In the genomic region with DNA sequence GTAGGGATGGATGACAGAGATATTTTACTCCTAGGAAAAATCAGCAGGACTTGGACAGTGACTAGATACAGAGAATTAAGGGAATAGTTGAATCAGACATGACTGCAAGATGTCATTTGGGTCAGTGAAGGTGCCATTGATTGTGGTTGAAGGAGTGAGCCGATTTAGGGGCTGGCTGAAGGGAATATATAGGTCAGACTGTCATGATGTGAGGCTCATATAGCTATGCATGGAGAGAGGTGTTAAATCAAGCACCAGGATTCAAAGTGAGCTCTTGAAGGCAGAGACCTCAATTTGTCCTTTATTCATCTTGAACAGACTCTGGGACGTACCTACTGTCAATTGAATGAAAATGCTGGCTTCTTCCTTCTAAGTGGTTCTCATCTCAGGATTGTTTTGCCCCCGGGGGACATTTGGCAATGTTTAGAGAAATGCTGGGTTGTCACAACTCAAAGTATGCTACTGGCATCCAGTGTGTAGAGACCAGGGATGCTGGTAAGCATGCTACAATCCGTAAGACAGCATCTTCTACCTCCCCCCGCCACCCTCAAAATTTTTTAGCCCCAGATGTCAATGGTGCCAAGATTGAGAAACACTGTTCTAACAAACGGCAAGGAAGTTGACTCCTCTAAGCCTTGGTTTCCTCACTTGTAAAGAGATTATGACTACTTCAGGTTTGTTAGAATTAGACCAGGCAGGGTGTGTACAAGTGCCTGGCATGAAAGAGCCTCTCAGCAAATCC, we compare ENCODE assay signal across 18 cellular contexts. TPM values are rescaled to one million over a fixed set of nuclear protein-coding genes. Genes with fewer than 3 reads are reported as not detected.
DNase-seq lines count a peak whose midpoint lies in the region; ATAC-seq, FAIRE-seq and TF ChIP-seq lines count a peak whose summit lies in the region.
"Had no signal": no experiment of that assay in that cellular context is flagged by ENCODE, and none has a peak within 500 bp of the region (broad histone marks: within the 10 kb centered on the region; RNA-seq: fewer than 3 reads in every experiment).

No MANE protein-coding gene starts in this region.

- intact Hi-C loops in left lung (cut with DNase I) = no loop called here

- H3K27ac Mint-ChIP-seq in nephron progenitor cell = no peak overlapping the region
- H3K27ac Mint-ChIP-seq: activated naive CD4-positive, alpha-beta T cell treated with anti-CD3 and anti-CD28 coated beads for 36 hours had no signal

- H3K9me3 Mint-ChIP-seq in nephron progenitor cell = no peaks in the 10 kb centered on the region
- H3K9me3 Mint-ChIP-seq: activated naive CD4-positive, alpha-beta T cell treated with anti-CD3 and anti-CD28 coated beads for 36 hours; naive thymus-derived CD8-positive, alpha-beta T cell had no signal

- FAIRE-seq in GM18507 (lab: Jason Lieb, UNC) = peak; percentile 52

- DNase-seq in GM18507 (ENCODE audit: extremely low spot score, insufficient read length, low read depth) (no peak), RPMI7951 (ENCODE audit: low read depth) (peak; percentile 50), left lung (no peak), DMS79 treated with DMSO at 0.1 percent for 48 hours (lab: John Stamatoyannopoulos, UW) (no peak), nephron progenitor cell (no peak), DMS114 treated with DMSO at 0.1 percent for 48 hours (lab: John Stamatoyannopoulos, UW; ENCODE audit: unreplicated experiment) (no peak)
- no peak for DNase-seq in activated effector memory CD4-positive, alpha-beta T cell treated with Interleukin-2 at 50 U/mL for 16 hours
- DNase-seq: activated naive CD4-positive, alpha-beta T cell treated with anti-CD3 and anti-CD28 coated beads for 36 hours; anterior cingulate cortex; mammary epithelial cell; naive thymus-derived CD8-positive, alpha-beta T cell; NCI-H1105; NCI-H69; PC-3; stimulated activated CD4-positive, alpha-beta T cell treated with anti-CD3 and anti-CD28 coated beads, Interleukin-4, amount 100 ng/mL, for 1 hour; T-helper 9 cell had no signal

- H3K4me3 ChIP-seq in BLaER1 (no peak overlapping the region), left lung (no peak overlapping the region)
- H3K4me3 ChIP-seq: vagina had no signal

- H3K27ac ChIP-seq in BLaER1 = no peak overlapping the region
- H3K27ac ChIP-seq in left lung = peak overlapping the region in 1 of 2 donors; percentile 40
- H3K27ac ChIP-seq: vagina had no signal

- no peak overlapping the region for H3K9ac ChIP-seq in BLaER1

- H3K4me1 ChIP-seq in BLaER1 (peaks cover 38% of the 10 kb centered on the region), left lung (peaks cover 11 to 58% of the 10 kb centered on the region in 2 donors)

- H3K36me3 ChIP-seq in BLaER1 (no peaks in the 10 kb centered on the region), left lung (no peaks in the 10 kb centered on the region)
- H3K36me3 ChIP-seq: vagina had no signal

- H3K4me2 ChIP-seq in BLaER1 = 0 out of 2 replicates have a peak overlapping the region, but pooled peaks have one; percentile 23

- no peak for TF ChIP-seq CTCF in left lung (IDR thresholded peaks at IDR 0.05)
- no peak for TF ChIP-seq CTCF in nephron progenitor cell (IDR thresholded peaks at IDR 0.05)

- no peak overlapping the region for H3K4me3 Mint-ChIP-seq in nephron progenitor cell
- H3K4me3 Mint-ChIP-seq: activated naive CD4-positive, alpha-beta T cell treated with anti-CD3 and anti-CD28 coated beads for 36 hours had no signal

- peak; percentile 78 for ATAC-seq in left lung
- ATAC-seq: naive thymus-derived CD8-positive, alpha-beta T cell; PC-3 had no signal

- no peaks in the 10 kb centered on the region for H3K9me3 ChIP-seq in BLaER1
- H3K9me3 ChIP-seq in left lung = no peaks in the 10 kb centered on the region
- H3K9me3 ChIP-seq: vagina had no signal

- H3K4me1 Mint-ChIP-seq in nephron progenitor cell = peaks cover 57% of the 10 kb centered on the region

- peaks cover 7% of the 10 kb centered on the region for H3K36me3 Mint-ChIP-seq in nephron progenitor cell (ENCODE audit: low read depth)

- H4K20me1 ChIP-seq in BLaER1 = peaks cover 59% of the 10 kb centered on the region

- H3K27me3 ChIP-seq in BLaER1 (no peaks in the 10 kb centered on the region), left lung (no peaks in the 10 kb centered on the region)
- H3K27me3 ChIP-seq: vagina had no signal

- no peaks in the 10 kb centered on the region for H3K27me3 Mint-ChIP-seq in nephron progenitor cell (ENCODE audit: low read depth, poor library complexity)
- H3K27me3 Mint-ChIP-seq: naive thymus-derived CD8-positive, alpha-beta T cell had no signal

RNA-seq across cellular contexts. Expression of a gene that starts 7.8 kb away (rescaled TPM):
- total RNA-seq in RPMI7951 (2014; rRNA removed; shearing (Covaris generic)) = 62.5 and 67.1 TPM in 2 replicates
- total RNA-seq in left lung = 100 to 1,000 TPM; 114 to 161 TPM
